8 cellular contexts compared by ENCODE assay signal in the genomic region with DNA sequence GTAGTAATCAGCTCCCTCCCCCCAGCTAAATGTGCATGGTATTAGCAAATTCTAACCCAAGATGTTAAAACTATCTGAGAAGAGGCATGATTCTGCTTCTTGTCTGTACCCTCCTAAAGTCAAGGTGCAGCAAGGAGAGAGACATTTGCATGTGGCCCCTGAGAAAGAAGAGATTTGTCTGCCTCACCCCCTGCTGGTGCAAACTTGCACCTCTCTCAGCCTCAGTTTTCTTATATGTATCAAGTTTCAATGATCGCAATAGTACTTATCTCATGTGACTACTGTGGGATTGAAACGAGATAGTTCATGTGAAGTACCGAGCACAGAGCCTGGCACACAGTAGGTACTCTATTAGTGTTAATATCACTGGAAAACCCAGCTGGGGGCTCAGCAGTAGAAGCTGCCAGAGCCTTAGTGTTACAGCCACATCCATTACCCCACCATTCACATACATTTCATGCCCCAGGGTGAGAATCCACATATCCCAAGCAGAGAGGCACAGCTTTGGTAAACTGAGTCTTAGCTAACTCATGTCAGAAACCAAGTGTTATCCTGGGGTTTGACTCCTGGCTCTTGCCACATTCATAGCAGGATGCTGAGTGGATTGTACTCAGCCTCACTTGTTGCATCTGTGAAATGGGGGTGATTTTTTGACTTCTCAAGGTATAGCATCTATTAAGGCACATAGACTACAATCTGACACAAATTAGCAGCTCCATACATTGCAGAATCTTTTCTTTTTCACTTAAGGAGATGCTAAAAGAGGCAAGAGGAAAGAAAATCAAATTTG. TPM values are rescaled to one million over a fixed set of nuclear protein-coding genes. Genes with fewer than 3 reads are reported as not detected.
A peak's percentile ranks its signal among the peaks of the same experiment; 100 is the strongest.
DNase-seq lines count a peak whose midpoint lies in the region; TF ChIP-seq lines count a peak whose summit lies in the region.

No MANE protein-coding gene starts in this region.

- no peaks in the 10 kb centered on the region for H3K9me3 ChIP-seq in subcutaneous abdominal adipose tissue (ENCODE audit: control insufficient read depth in 5 of 5, low read length in 5 of 5)

- no peaks in the 10 kb centered on the region for H3K9me3 Mint-ChIP-seq in activated CD4-positive, alpha-beta T cell treated with anti-CD3 and anti-CD28 coated beads, Interleukin-2, amount 10 ng/mL, durations not matched to agents 24 days and 14 days
- H3K9me3 Mint-ChIP-seq in endothelial cell (ENCODE audit: unreplicated experiment), result no peaks in the 10 kb centered on the region

- peak overlapping the region; percentile 78 for H3K4me3 Mint-ChIP-seq in activated CD4-positive, alpha-beta T cell treated with anti-CD3 and anti-CD28 coated beads, Interleukin-2, amount 10 ng/mL, durations not matched to agents 24 days and 14 days
- H3K4me3 Mint-ChIP-seq in endothelial cell (ENCODE audit: unreplicated experiment), result no peak overlapping the region

- H3K36me3 ChIP-seq in subcutaneous abdominal adipose tissue (ENCODE audit: control insufficient read depth in 5 of 5, insufficient read depth in 5 of 5, low read length in 5 of 5), result no peaks in the 10 kb centered on the region

- TF ChIP-seq CTCF in choroid plexus epithelial cell (conservative IDR thresholded peaks at IDR 0.05; ENCODE audit: low read depth, low read length), result peak; percentile 62
- no peak for TF ChIP-seq CTCF in endothelial cell (IDR thresholded peaks at IDR 0.05; ENCODE audit: unreplicated experiment)

- H3K9ac ChIP-seq in subcutaneous abdominal adipose tissue (ENCODE audit: low read length in 5 of 5), result no peak overlapping the region

- intact Hi-C loops in activated CD4-positive, alpha-beta T cell treated with anti-CD3 and anti-CD28 coated beads, Interleukin-2, amount 10 ng/mL, durations not matched to agents 24 days and 14 days (cut with micrococcal nuclease), result loop anchor here (2.0 to 5.0 kb wide), 2 partner anchors 167 to 247 kb away; a partner anchor contains a TSS
- intact Hi-C loops in posterior cingulate gyrus (cut with DNase I), result no loop called here

- H3K4me1 ChIP-seq in subcutaneous abdominal adipose tissue (ENCODE audit: control insufficient read depth in 5 of 5, insufficient read depth in 5 of 5, low read length in 5 of 5), result peaks cover 9 to 83% (median 76%) of the 10 kb centered on the region in 5 donors

- H3K4me1 Mint-ChIP-seq in activated CD4-positive, alpha-beta T cell treated with anti-CD3 and anti-CD28 coated beads, Interleukin-2, amount 10 ng/mL, durations not matched to agents 24 days and 14 days, result peaks cover 95% of the 10 kb centered on the region
- H3K4me1 Mint-ChIP-seq in endothelial cell (ENCODE audit: unreplicated experiment), result peaks cover 57% of the 10 kb centered on the region

- H3K27me3 Mint-ChIP-seq in activated CD4-positive, alpha-beta T cell treated with anti-CD3 and anti-CD28 coated beads, Interleukin-2, amount 10 ng/mL, durations not matched to agents 24 days and 14 days, result no peaks in the 10 kb centered on the region
- peaks cover 4% of the 10 kb centered on the region for H3K27me3 Mint-ChIP-seq in endothelial cell (ENCODE audit: unreplicated experiment)

- peak overlapping the region; percentile 99 for H3K27ac Mint-ChIP-seq in activated CD4-positive, alpha-beta T cell treated with anti-CD3 and anti-CD28 coated beads, Interleukin-2, amount 10 ng/mL, durations not matched to agents 24 days and 14 days
- H3K27ac Mint-ChIP-seq in endothelial cell (ENCODE audit: unreplicated experiment), result no peak overlapping the region

- H3K27me3 ChIP-seq in subcutaneous abdominal adipose tissue (ENCODE audit: control insufficient read depth in 5 of 5, insufficient read depth in 4 of 5, low read length in 5 of 5), result no peaks in the 10 kb centered on the region

- peak overlapping the region; percentile 6 for H3K27ac ChIP-seq in subcutaneous abdominal adipose tissue (ENCODE audit: low read depth, low read length)

- peaks cover 76% of the 10 kb centered on the region for H3K36me3 Mint-ChIP-seq in activated CD4-positive, alpha-beta T cell treated with anti-CD3 and anti-CD28 coated beads, Interleukin-2, amount 10 ng/mL, durations not matched to agents 24 days and 14 days (ENCODE audit: low read depth)
- H3K36me3 Mint-ChIP-seq in endothelial cell (ENCODE audit: low read depth, unreplicated experiment), result peaks cover 4% of the 10 kb centered on the region

- no peak overlapping the region for H3K4me3 ChIP-seq in Jurkat, Clone E6-1 (ENCODE audit: low read length)
- no peak overlapping the region for H3K4me3 ChIP-seq in choroid plexus epithelial cell (ENCODE audit: low read depth, low read length)
- H3K4me3 ChIP-seq in subcutaneous abdominal adipose tissue (ENCODE audit: low read depth in 1 of 5, low read length in 5 of 5), result no peak overlapping the region

- DNase-seq in activated CD4-positive, alpha-beta T cell treated with anti-CD3 and anti-CD28 coated beads, Interleukin-2, amount 10 ng/mL, durations not matched to agents 24 days and 14 days, result peak; percentile 83
- DNase-seq in activated CD4-positive, alpha-beta T cell treated with anti-CD3 and anti-CD28 coated beads for 4 hours, result no peak
- DNase-seq in Jurkat, Clone E6-1 (ENCODE audit: low read depth, low spot score), result peak; percentile 82
- DNase-seq in choroid plexus epithelial cell (ENCODE audit: low read depth) (peak; percentile 63), NOMO-1 (lab: John Stamatoyannopoulos, UW; ENCODE audit: unreplicated experiment in 2 of 2) (no peak), posterior cingulate gyrus (no peak), endothelial cell (ENCODE audit: low spot score) (no peak)

RNA-seq across cellular contexts. Expression of a gene that starts 24.9 kb away (rescaled TPM):
- 488 and 489 TPM in 2 replicates for total RNA-seq in activated CD4-positive, alpha-beta T cell treated with anti-CD3 and anti-CD28 coated beads, Interleukin-2, amount 10 ng/mL, durations not matched to agents 24 days and 14 days
- polyA plus RNA-seq in Jurkat, Clone E6-1 (2012; ENCODE audit: insufficient read depth, insufficient read length), result not detected
- 155 TPM for total RNA-seq in endothelial cell (ENCODE audit: unreplicated experiment)

Comparison
In these comparisons a context has a peak if more than half of its experiments do, and no peak if none do; other contexts are left out.
1. DNase-seq: peak in activated CD4-positive, alpha-beta T cell treated with anti-CD3 and anti-CD28 coated beads, Interleukin-2, amount 10 ng/mL, durations not matched to agents 24 days and 14 days (single experiment), Jurkat, Clone E6-1 (single experiment) and choroid plexus epithelial cell (single experiment); none in activated CD4-positive, alpha-beta T cell treated with anti-CD3 and anti-CD28 coated beads for 4 hours (0 of 2), NOMO-1 (0 of 2), posterior cingulate gyrus (0 of 10) and endothelial cell (single experiment).